ENCODE assay signal across 1 cellular context in the genomic region with DNA sequence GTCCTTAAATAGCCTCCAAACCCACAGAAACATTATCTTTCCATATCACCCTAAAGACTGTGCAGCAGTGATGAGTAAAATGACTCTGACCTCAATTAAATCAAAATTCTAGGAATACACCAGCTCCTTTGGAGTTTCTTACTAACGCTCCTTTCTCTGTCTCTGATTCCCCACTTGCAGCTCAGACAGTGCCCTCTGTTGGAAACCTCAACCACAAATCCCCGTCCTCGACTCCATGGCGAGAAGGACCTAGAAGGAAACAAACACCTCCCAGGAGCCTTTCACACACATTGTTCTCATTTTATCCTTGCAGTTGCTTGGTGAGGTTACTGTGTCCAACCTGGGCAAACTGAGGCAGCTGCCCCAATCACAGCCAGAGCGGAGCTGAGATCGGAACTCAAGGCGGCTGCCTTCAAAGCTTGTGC.
TF ChIP-seq lines count a peak whose summit lies in the region.

No MANE protein-coding gene starts in this region.

TF ChIP-seq in HepG2, 621 proteins besides CTCF, POLR2A, EP300 and RAD21:
- TF ChIP-seq ZNF382 (CRISPR knock-in tag; IDR thresholded peaks at IDR 0.05; ENCODE audit: borderline replicate concordance): 0 out of 2 replicates have a peak, but pooled peaks have one; percentile 49
- TF ChIP-seq ERF (CRISPR knock-in tag; IDR thresholded peaks at IDR 0.05): peak; percentile 39; the same call in 1 of the 2 replicates
- TF ChIP-seq, protein P1, sequence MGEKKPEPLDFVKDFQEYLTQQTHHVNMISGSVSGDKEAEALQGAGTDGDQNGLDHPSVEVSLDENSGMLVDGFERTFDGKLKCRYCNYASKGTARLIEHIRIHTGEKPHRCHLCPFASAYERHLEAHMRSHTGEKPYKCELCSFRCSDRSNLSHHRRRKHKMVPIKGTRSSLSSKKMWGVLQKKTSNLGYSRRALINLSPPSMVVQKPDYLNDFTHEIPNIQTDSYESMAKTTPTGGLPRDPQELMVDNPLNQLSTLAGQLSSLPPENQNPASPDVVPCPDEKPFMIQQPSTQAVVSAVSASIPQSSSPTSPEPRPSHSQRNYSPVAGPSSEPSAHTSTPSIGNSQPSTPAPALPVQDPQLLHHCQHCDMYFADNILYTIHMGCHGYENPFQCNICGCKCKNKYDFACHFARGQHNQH (CRISPR knock-in tag; IDR thresholded peaks at IDR 0.05): peak; percentile 61; the same call in 1 of the 2 replicates
- TF ChIP-seq, protein P2, sequence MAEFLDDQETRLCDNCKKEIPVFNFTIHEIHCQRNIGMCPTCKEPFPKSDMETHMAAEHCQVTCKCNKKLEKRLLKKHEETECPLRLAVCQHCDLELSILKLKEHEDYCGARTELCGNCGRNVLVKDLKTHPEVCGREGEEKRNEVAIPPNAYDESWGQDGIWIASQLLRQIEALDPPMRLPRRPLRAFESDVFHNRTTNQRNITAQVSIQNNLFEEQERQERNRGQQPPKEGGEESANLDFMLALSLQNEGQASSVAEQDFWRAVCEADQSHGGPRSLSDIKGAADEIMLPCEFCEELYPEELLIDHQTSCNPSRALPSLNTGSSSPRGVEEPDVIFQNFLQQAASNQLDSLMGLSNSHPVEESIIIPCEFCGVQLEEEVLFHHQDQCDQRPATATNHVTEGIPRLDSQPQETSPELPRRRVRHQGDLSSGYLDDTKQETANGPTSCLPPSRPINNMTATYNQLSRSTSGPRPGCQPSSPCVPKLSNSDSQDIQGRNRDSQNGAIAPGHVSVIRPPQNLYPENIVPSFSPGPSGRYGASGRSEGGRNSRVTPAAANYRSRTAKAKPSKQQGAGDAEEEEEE (CRISPR knock-in tag; IDR thresholded peaks at IDR 0.05; ENCODE audit: borderline replicate concordance): no peak
- TF ChIP-seq ZNF317 (CRISPR knock-in tag; IDR thresholded peaks at IDR 0.05): 0 out of 2 replicates have a peak, but pooled peaks have one; percentile 38
- TF ChIP-seq, protein P3, sequence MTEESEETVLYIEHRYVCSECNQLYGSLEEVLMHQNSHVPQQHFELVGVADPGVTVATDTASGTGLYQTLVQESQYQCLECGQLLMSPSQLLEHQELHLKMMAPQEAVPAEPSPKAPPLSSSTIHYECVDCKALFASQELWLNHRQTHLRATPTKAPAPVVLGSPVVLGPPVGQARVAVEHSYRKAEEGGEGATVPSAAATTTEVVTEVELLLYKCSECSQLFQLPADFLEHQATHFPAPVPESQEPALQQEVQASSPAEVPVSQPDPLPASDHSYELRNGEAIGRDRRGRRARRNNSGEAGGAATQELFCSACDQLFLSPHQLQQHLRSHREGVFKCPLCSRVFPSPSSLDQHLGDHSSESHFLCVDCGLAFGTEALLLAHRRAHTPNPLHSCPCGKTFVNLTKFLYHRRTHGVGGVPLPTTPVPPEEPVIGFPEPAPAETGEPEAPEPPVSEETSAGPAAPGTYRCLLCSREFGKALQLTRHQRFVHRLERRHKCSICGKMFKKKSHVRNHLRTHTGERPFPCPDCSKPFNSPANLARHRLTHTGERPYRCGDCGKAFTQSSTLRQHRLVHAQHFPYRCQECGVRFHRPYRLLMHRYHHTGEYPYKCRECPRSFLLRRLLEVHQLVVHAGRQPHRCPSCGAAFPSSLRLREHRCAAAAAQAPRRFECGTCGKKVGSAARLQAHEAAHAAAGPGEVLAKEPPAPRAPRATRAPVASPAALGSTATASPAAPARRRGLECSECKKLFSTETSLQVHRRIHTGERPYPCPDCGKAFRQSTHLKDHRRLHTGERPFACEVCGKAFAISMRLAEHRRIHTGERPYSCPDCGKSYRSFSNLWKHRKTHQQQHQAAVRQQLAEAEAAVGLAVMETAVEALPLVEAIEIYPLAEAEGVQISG (CRISPR knock-in tag; IDR thresholded peaks at IDR 0.05): peak; percentile 18; the same call in 1 of the 2 replicates
- peak; percentile 34; the same call in 1 of the 2 replicates for TF ChIP-seq ELF3 (CRISPR knock-in tag; IDR thresholded peaks at IDR 0.05)
- peak; percentile 27; the same call in 1 of the 2 replicates for TF ChIP-seq SAP130 (CRISPR knock-in tag; IDR thresholded peaks at IDR 0.05; ENCODE audit: low read depth)
- TF ChIP-seq, protein P4, sequence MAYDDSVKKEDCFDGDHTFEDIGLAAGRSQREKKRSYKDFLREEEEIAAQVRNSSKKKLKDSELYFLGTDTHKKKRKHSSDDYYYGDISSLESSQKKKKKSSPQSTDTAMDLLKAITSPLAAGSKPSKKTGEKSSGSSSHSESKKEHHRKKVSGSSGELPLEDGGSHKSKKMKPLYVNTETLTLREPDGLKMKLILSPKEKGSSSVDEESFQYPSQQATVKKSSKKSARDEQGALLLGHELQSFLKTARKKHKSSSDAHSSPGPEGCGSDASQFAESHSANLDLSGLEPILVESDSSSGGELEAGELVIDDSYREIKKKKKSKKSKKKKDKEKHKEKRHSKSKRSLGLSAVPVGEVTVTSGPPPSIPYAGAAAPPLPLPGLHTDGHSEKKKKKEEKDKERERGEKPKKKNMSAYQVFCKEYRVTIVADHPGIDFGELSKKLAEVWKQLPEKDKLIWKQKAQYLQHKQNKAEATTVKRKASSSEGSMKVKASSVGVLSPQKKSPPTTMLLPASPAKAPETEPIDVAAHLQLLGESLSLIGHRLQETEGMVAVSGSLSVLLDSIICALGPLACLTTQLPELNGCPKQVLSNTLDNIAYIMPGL (CRISPR knock-in tag; IDR thresholded peaks at IDR 0.05; ENCODE audit: borderline replicate concordance in 1 of 2, low read depth in 1 of 2): 0 out of 4 replicates have a peak, but pooled peaks of 1 of the 2 experiments have one; percentile 26
- 0 out of 2 replicates have a peak, but pooled peaks have one; percentile 12 for TF ChIP-seq FOXA3 (CRISPR knock-in tag; IDR thresholded peaks at IDR 0.05)
- peak; percentile 11; the same call in 1 of the 2 replicates for TF ChIP-seq FOSL2 (CRISPR knock-in tag; IDR thresholded peaks at IDR 0.05)
- no peak for TF ChIP-seq JARID2 (CRISPR knock-in tag; IDR thresholded peaks at IDR 0.05; ENCODE audit: insufficient replicate concordance)
- TF ChIP-seq KLF12 (CRISPR knock-in tag; IDR thresholded peaks at IDR 0.05; ENCODE audit: borderline replicate concordance): no peak
- peak; percentile 23; the same call in 1 of the 2 replicates for TF ChIP-seq KAT8 (CRISPR knock-in tag; IDR thresholded peaks at IDR 0.05)
- TF ChIP-seq SMC3 (IDR thresholded peaks at IDR 0.05; ENCODE audit: low read length): peak; percentile 74
- TF ChIP-seq ZNF333 (CRISPR knock-in tag; IDR thresholded peaks at IDR 0.05; ENCODE audit: borderline replicate concordance): 0 out of 2 replicates have a peak, but pooled peaks have one; percentile 67
- TF ChIP-seq, protein P5, sequence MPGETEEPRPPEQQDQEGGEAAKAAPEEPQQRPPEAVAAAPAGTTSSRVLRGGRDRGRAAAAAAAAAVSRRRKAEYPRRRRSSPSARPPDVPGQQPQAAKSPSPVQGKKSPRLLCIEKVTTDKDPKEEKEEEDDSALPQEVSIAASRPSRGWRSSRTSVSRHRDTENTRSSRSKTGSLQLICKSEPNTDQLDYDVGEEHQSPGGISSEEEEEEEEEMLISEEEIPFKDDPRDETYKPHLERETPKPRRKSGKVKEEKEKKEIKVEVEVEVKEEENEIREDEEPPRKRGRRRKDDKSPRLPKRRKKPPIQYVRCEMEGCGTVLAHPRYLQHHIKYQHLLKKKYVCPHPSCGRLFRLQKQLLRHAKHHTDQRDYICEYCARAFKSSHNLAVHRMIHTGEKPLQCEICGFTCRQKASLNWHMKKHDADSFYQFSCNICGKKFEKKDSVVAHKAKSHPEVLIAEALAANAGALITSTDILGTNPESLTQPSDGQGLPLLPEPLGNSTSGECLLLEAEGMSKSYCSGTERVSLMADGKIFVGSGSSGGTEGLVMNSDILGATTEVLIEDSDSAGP (CRISPR knock-in tag; IDR thresholded peaks at IDR 0.05; ENCODE audit: borderline replicate concordance): peak; percentile 23; the same call in 1 of the 2 replicates
- TF ChIP-seq, protein P6, sequence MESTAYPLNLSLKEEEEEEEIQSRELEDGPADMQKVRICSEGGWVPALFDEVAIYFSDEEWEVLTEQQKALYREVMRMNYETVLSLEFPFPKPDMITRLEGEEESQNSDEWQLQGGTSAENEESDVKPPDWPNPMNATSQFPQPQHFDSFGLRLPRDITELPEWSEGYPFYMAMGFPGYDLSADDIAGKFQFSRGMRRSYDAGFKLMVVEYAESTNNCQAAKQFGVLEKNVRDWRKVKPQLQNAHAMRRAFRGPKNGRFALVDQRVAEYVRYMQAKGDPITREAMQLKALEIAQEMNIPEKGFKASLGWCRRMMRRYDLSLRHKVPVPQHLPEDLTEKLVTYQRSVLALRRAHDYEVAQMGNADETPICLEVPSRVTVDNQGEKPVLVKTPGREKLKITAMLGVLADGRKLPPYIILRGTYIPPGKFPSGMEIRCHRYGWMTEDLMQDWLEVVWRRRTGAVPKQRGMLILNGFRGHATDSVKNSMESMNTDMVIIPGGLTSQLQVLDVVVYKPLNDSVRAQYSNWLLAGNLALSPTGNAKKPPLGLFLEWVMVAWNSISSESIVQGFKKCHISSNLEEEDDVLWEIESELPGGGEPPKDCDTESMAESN (CRISPR knock-in tag; conservative IDR thresholded peaks at IDR 0.05): 0 out of 2 replicates have a peak, but pooled peaks have one; percentile 36
- TF ChIP-seq ETV5 (CRISPR knock-in tag; IDR thresholded peaks at IDR 0.05; ENCODE audit: borderline replicate concordance): peak; percentile 10; the same call in 1 of the 2 replicates
- peak; percentile 41; the same call in 1 of the 2 replicates for TF ChIP-seq SPEN (CRISPR knock-in tag; IDR thresholded peaks at IDR 0.05; ENCODE audit: low read depth)
- TF ChIP-seq STAG1 (CRISPR knock-in tag; IDR thresholded peaks at IDR 0.05): peak; percentile 78
- TF ChIP-seq ZBTB7A (CRISPR knock-in tag; IDR thresholded peaks at IDR 0.05): no peak
- TF ChIP-seq CCDC6 (CRISPR knock-in tag; IDR thresholded peaks at IDR 0.05): no peak
- TF ChIP-seq ZFP62 (CRISPR knock-in tag; IDR thresholded peaks at IDR 0.05): 0 out of 2 replicates have a peak, but pooled peaks have one; percentile 53
- TF ChIP-seq, protein P7, sequence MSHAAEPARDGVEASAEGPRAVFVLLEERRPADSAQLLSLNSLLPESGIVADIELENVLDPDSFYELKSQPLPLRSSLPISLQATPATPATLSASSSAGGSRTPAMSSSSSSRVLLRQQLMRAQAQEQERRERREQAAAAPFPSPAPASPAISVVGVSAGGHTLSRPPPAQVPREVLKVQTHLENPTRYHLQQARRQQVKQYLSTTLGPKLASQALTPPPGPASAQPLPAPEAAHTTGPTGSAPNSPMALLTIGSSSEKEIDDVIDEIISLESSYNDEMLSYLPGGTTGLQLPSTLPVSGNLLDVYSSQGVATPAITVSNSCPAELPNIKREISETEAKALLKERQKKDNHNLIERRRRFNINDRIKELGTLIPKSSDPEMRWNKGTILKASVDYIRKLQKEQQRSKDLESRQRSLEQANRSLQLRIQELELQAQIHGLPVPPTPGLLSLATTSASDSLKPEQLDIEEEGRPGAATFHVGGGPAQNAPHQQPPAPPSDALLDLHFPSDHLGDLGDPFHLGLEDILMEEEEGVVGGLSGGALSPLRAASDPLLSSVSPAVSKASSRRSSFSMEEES (CRISPR knock-in tag; IDR thresholded peaks at IDR 0.05): peak; percentile 45; the same call in 1 of the 2 replicates
- TF ChIP-seq, protein P8, sequence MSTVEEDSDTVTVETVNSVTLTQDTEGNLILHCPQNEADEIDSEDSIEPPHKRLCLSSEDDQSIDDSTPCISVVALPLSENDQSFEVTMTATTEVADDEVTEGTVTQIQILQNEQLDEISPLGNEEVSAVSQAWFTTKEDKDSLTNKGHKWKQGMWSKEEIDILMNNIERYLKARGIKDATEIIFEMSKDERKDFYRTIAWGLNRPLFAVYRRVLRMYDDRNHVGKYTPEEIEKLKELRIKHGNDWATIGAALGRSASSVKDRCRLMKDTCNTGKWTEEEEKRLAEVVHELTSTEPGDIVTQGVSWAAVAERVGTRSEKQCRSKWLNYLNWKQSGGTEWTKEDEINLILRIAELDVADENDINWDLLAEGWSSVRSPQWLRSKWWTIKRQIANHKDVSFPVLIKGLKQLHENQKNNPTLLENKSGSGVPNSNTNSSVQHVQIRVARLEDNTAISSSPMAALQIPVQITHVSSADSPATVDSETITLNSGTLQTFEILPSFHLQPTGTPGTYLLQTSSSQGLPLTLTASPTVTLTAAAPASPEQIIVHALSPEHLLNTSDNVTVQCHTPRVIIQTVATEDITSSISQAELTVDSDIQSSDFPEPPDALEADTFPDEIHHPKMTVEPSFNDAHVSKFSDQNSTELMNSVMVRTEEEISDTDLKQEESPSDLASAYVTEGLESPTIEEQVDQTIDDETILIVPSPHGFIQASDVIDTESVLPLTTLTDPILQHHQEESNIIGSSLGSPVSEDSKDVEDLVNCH (CRISPR knock-in tag; IDR thresholded peaks at IDR 0.05): no peak
- peak; percentile 72; the same call in 1 of the 2 replicates for TF ChIP-seq CAMTA2 (CRISPR knock-in tag; IDR thresholded peaks at IDR 0.05; ENCODE audit: borderline replicate concordance)
- TF ChIP-seq RXRB (CRISPR knock-in tag; IDR thresholded peaks at IDR 0.05; ENCODE audit: borderline replicate concordance): 0 out of 2 replicates have a peak, but pooled peaks have one; percentile 15
- TF ChIP-seq, protein P9, sequence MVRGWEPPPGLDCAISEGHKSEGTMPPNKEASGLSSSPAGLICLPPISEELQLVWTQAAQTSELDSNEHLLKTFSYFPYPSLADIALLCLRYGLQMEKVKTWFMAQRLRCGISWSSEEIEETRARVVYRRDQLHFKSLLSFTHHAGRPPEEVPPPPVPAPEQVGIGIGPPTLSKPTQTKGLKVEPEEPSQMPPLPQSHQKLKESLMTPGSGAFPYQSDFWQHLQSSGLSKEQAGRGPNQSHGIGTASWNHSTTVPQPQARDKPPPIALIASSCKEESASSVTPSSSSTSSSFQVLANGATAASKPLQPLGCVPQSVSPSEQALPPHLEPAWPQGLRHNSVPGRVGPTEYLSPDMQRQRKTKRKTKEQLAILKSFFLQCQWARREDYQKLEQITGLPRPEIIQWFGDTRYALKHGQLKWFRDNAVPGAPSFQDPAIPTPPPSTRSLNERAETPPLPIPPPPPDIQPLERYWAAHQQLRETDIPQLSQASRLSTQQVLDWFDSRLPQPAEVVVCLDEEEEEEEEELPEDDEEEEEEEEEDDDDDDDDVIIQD (CRISPR knock-in tag; IDR thresholded peaks at IDR 0.05; ENCODE audit: low read depth): 0 out of 2 replicates have a peak, but pooled peaks have one; percentile 26
